ENCODE assay signal across 8 cellular contexts in the genomic region with DNA sequence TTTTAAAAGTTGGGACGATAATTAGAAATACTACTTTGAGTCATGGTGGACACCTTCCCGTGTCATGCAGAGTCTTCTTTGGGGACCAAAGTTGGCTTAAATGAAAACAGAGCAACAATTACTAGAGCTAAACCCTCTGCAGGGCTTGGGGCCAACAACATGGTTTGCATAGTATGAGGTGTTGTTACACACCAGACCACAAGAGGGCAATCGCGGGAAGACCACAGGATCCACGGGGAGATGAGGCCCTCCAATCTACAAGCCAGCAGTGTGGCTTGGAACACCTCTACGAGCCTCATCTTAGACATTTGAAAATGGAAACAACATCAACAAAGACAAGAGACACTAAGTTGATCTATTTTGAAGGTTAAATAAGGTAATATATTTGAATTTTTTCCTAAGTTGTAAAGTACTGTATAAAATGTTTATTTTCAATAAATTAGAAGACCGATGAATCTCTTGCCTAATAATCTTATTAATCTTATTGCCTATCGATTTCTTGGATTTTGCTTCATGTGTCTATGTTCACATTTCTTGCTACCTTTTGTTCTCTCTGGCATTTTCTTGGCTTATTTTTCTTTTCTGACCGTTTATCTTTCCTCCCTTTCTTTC. TPM values are rescaled to one million over a fixed set of nuclear protein-coding genes. Genes with fewer than 3 reads are reported as not detected.
DNase-seq lines count a peak whose midpoint lies in the region; ATAC-seq, FAIRE-seq and TF ChIP-seq lines count a peak whose summit lies in the region.

No MANE protein-coding gene starts in this region.

- DNase-seq in AG20443 (ENCODE audit: low spot score), result peak; percentile 89
- peak; percentile 40 for DNase-seq in GM19240 (ENCODE audit: insufficient read length, low spot score)
- DNase-seq in NCI-H1694 (lab: John Stamatoyannopoulos, UW), result peak; percentile 70
- peak; percentile 76 to 81 (median 78) for DNase-seq in K562 (ENCODE audit: extremely low read depth in 1 of 4, low spot score in 3 of 4)
- DNase-seq in iris pigment epithelial cell (ENCODE audit: low read depth), result peak; percentile 52
- peak; percentile 10 to 33 for DNase-seq in stimulated activated CD4-positive, alpha-beta T cell treated with anti-CD3 and anti-CD28 coated beads, Interleukin-1b, Interleukin-23, amount 100 ng/mL, for 1 hour (ENCODE audit: low read depth in 2 of 2)

- WGBS in K562 (ENCODE audit: insufficient coverage, low coverage, missing lambda C conversion rate), result 10% methylated on average over 9 of the region's 9 CpGs

- H3K79me2 ChIP-seq in K562 (ENCODE audit: control insufficient read depth, insufficient read depth, low read length), result no peaks in the 10 kb centered on the region

- H3K9me1 ChIP-seq in K562 (ENCODE audit: control insufficient read depth, insufficient read depth, low read length), result no peaks in the 10 kb centered on the region

- H3K9ac ChIP-seq in K562 (ENCODE audit: insufficient read depth in 1 of 2, low read depth in 2 of 2, low read length in 2 of 2), result no peak overlapping the region

- CTCF ChIA-PET in K562 (lab: Yijun Ruan, JAX; ENCODE audit: low intra/inter-chr PET ratio), result interaction anchor here (0.7 to 1.6 kb wide), 5 partner anchors 91 to 353 kb away, joined by 3 to 12 read pairs (median 3); no protein-coding TSS in a partner anchor

- H3K36me3 ChIP-seq in K562 (ENCODE audit: control insufficient read depth, insufficient read depth, low read length), result no peaks in the 10 kb centered on the region

- H3K9me3 ChIP-seq in K562 (replicated peaks; ENCODE audit: control insufficient read depth, insufficient read depth, low read depth, low read length), result no peaks in the 10 kb centered on the region

- H3K27me3 ChIP-seq in K562 (ENCODE audit: control insufficient read depth in 2 of 2, insufficient read depth in 2 of 2, low read length in 2 of 2), result no peaks in the 10 kb centered on the region; a peak in 1 of 5 replicates

- no peak for TF ChIP-seq POLR2A in K562 (conservative IDR thresholded peaks at IDR 0.05)

- H3K4me1 ChIP-seq in K562 (replicated peaks in 1 of 2; ENCODE audit: control insufficient read depth in 2 of 2, insufficient read depth in 2 of 2, low read length in 2 of 2), result no peaks in the 10 kb centered on the region

- no peaks in the 10 kb centered on the region for H4K20me1 ChIP-seq in K562 (replicated peaks; ENCODE audit: control insufficient read depth, insufficient read depth, low read length)

- no peak overlapping the region for H3K4me3 ChIP-seq in K562

- H3K27ac ChIP-seq in K562 (ENCODE audit: extremely low read depth, low read depth, low read length), result no peak overlapping the region

- peak; percentile 59 to 65 for TF ChIP-seq RAD21 in K562 (CRISPR knock-in tag; conservative IDR thresholded peaks at IDR 0.05 in 1 of 2, IDR thresholded peaks at IDR 0.05 in 1 of 2)

- BruUV-seq in K562 (replicated peaks; lab: Mats Ljungman, UMichigan), result no TSS peak

- TF ChIP-seq CTCF in K562 (IDR thresholded peaks at IDR 0.05 in 2 of 3, conservative IDR thresholded peaks at IDR 0.05 in 1 of 3; ENCODE audit: insufficient read depth in 2 of 3, low read depth in 1 of 3, low read length in 3 of 3), result peak; percentile 72 to 85 (median 80)

- no peak for TF ChIP-seq EP300 in K562 (IDR thresholded peaks at IDR 0.05; ENCODE audit: low read length)

- in situ Hi-C loops in K562 (cut with MboI), result loop anchor here (10.0 kb wide), 2 partner anchors 325 to 355 kb away; no protein-coding TSS in a partner anchor

- POLR2A ChIA-PET in K562 (lab: Yijun Ruan, JAX), result interaction anchor here (0.6 kb wide), 1 partner anchor 13 kb away, joined by 3 read pairs; no protein-coding TSS in a partner anchor

- peak; percentile 94 for ATAC-seq in K562
- ATAC-seq in HG03571 (IDR thresholded peaks at IDR 0.05; ENCODE audit: unreplicated experiment), result no peak

- intact Hi-C loops in K562 (cut with micrococcal nuclease), result loop anchor here (2.0 to 10.0 kb wide), 3 partner anchors 163 to 355 kb away; no protein-coding TSS in a partner anchor

- no peak overlapping the region for H3K4me2 ChIP-seq in K562 (ENCODE audit: insufficient read depth, low read length)

- no peak overlapping the region for H2AFZ ChIP-seq in K562 (ENCODE audit: low read depth, low read length)

- peak; percentile 90 for FAIRE-seq in TTC549 (lab: Jason Lieb, UNC)
- FAIRE-seq in K562 (lab: Jason Lieb, UNC), result peak; percentile 93

RNA-seq across cellular contexts. Expression of a gene that starts 8.2 kb away (rescaled TPM):
- not detected in 2 replicates for total RNA-seq in K562 (2011; cell fraction: chromatin; rRNA removed; ENCODE audit: low replicate concordance)
- not detected in 2 replicates for total RNA-seq in K562 (2011; cell fraction: nucleolus; rRNA removed)
- total RNA-seq in K562 (2011; cell fraction: nucleoplasm; rRNA removed), result not detected in 2 replicates
- not detected in 2 replicates for total RNA-seq in K562 (2014; rRNA removed)
- total RNA-seq in K562 (2014; rRNA removed; fragmentation: Illumina TruSeq; extraction: Trizol), result not detected in 2 replicates
- not detected in 2 replicates for total RNA-seq in K562 (2015; rRNA removed; fragmentation: Illumina TruSeq; extraction: Trizol)
- total RNA-seq in K562 (2021), result not detected in 2 replicates
- polyA plus RNA-seq in K562 (2011; rRNA removed), result not detected in 2 replicates
- not detected in 2 replicates for polyA plus RNA-seq in K562 (2011; cell fraction: cytosol; rRNA removed)
- polyA plus RNA-seq in K562 (2011; cell fraction: nucleus; rRNA removed), result not detected in 2 replicates
- polyA plus RNA-seq in K562 (2012), result not detected in 2 replicates
- polyA plus RNA-seq in K562 (2014; fragmentation: Illumina TruSeq; extraction: Trizol), result not detected in 2 replicates
- not detected for polyA plus RNA-seq in K562 (2014; fragmentation: Nextera tagmentation; extraction: Ambion mirVana)
- polyA plus RNA-seq in K562 (2014; rRNA removed), result not detected in 2 replicates
- polyA minus RNA-seq in K562 (2011; rRNA and poly(A)+ RNA removed), result not detected in 2 replicates
- polyA minus RNA-seq in K562 (2011; cell fraction: cytosol; rRNA and poly(A)+ RNA removed), result not detected in 2 replicates
- not detected in 2 replicates for polyA minus RNA-seq in K562 (2011; cell fraction: nucleus; rRNA and poly(A)+ RNA removed)

RNA-seq across cellular contexts. Expression of a gene that starts 10.1 kb away (rescaled TPM):
- total RNA-seq in K562 (2011; cell fraction: chromatin; rRNA removed; ENCODE audit: low replicate concordance), result not detected in 2 replicates
- not detected in 2 replicates for total RNA-seq in K562 (2011; cell fraction: nucleolus; rRNA removed)
- not detected in 2 replicates for total RNA-seq in K562 (2011; cell fraction: nucleoplasm; rRNA removed)
- total RNA-seq in K562 (2014; rRNA removed), result not detected in 2 replicates
- not detected in 2 replicates for total RNA-seq in K562 (2014; rRNA removed; fragmentation: Illumina TruSeq; extraction: Trizol)
- not detected in 2 replicates for total RNA-seq in K562 (2015; rRNA removed; fragmentation: Illumina TruSeq; extraction: Trizol)
- not detected in 2 replicates for total RNA-seq in K562 (2021)
- polyA plus RNA-seq in K562 (2011; rRNA removed), result not detected in 2 replicates
- polyA plus RNA-seq in K562 (2011; cell fraction: cytosol; rRNA removed), result not detected in 2 replicates
- not detected in 2 replicates for polyA plus RNA-seq in K562 (2011; cell fraction: nucleus; rRNA removed)
- polyA plus RNA-seq in K562 (2012), result not detected in 2 replicates
- polyA plus RNA-seq in K562 (2014; fragmentation: Illumina TruSeq; extraction: Trizol), result not detected in 2 replicates
- not detected for polyA plus RNA-seq in K562 (2014; fragmentation: Nextera tagmentation; extraction: Ambion mirVana)
- not detected in 2 replicates for polyA plus RNA-seq in K562 (2014; rRNA removed)
- polyA minus RNA-seq in K562 (2011; rRNA and poly(A)+ RNA removed), result not detected in 2 replicates
- not detected in 2 replicates for polyA minus RNA-seq in K562 (2011; cell fraction: cytosol; rRNA and poly(A)+ RNA removed)
- not detected in 2 replicates for polyA minus RNA-seq in K562 (2011; cell fraction: nucleus; rRNA and poly(A)+ RNA removed)

RNA-seq across cellular contexts. Expression of a gene that starts 27.3 kb away (rescaled TPM):
- not detected in 2 replicates for total RNA-seq in K562 (2011; cell fraction: chromatin; rRNA removed; ENCODE audit: low replicate concordance)
- not detected in 2 replicates for total RNA-seq in K562 (2011; cell fraction: nucleolus; rRNA removed)
- total RNA-seq in K562 (2011; cell fraction: nucleoplasm; rRNA removed), result not detected in 2 replicates
- total RNA-seq in K562 (2014; rRNA removed), result not detected in 2 replicates
- not detected in 2 replicates for total RNA-seq in K562 (2014; rRNA removed; fragmentation: Illumina TruSeq; extraction: Trizol)
- total RNA-seq in K562 (2015; rRNA removed; fragmentation: Illumina TruSeq; extraction: Trizol), result not detected in 2 replicates
- not detected in 2 replicates for total RNA-seq in K562 (2021)
- not detected in 2 replicates for polyA plus RNA-seq in K562 (2011; rRNA removed)
- not detected in 2 replicates for polyA plus RNA-seq in K562 (2011; cell fraction: cytosol; rRNA removed)
- polyA plus RNA-seq in K562 (2011; cell fraction: nucleus; rRNA removed), result not detected in 2 replicates
- polyA plus RNA-seq in K562 (2012), result not detected in 2 replicates
- not detected in 2 replicates for polyA plus RNA-seq in K562 (2014; fragmentation: Illumina TruSeq; extraction: Trizol)
- not detected for polyA plus RNA-seq in K562 (2014; fragmentation: Nextera tagmentation; extraction: Ambion mirVana)
- polyA plus RNA-seq in K562 (2014; rRNA removed), result not detected in 2 replicates
- not detected in 2 replicates for polyA minus RNA-seq in K562 (2011; rRNA and poly(A)+ RNA removed)
- not detected in 2 replicates for polyA minus RNA-seq in K562 (2011; cell fraction: cytosol; rRNA and poly(A)+ RNA removed)
- polyA minus RNA-seq in K562 (2011; cell fraction: nucleus; rRNA and poly(A)+ RNA removed), result not detected in 2 replicates

RNA-seq across cellular contexts. Expression of a gene that starts 38.4 kb away (rescaled TPM):
- not detected in 2 replicates for total RNA-seq in K562 (2011; cell fraction: chromatin; rRNA removed; ENCODE audit: low replicate concordance)
- not detected in 2 replicates for total RNA-seq in K562 (2011; cell fraction: nucleolus; rRNA removed)
- not detected in 2 replicates for total RNA-seq in K562 (2011; cell fraction: nucleoplasm; rRNA removed)
- total RNA-seq in K562 (2014; rRNA removed), result not detected in 2 replicates
- not detected in 2 replicates for total RNA-seq in K562 (2014; rRNA removed; fragmentation: Illumina TruSeq; extraction: Trizol)
- total RNA-seq in K562 (2015; rRNA removed; fragmentation: Illumina TruSeq; extraction: Trizol), result not detected in 2 replicates
- total RNA-seq in K562 (2021), result not detected in 2 replicates
- not detected in 2 replicates for polyA plus RNA-seq in K562 (2011; rRNA removed)
- not detected in 2 replicates for polyA plus RNA-seq in K562 (2011; cell fraction: cytosol; rRNA removed)
- polyA plus RNA-seq in K562 (2011; cell fraction: nucleus; rRNA removed), result not detected in 2 replicates
- polyA plus RNA-seq in K562 (2012), result not detected in 2 replicates
- polyA plus RNA-seq in K562 (2014; fragmentation: Illumina TruSeq; extraction: Trizol), result not detected in 2 replicates
- polyA plus RNA-seq in K562 (2014; fragmentation: Nextera tagmentation; extraction: Ambion mirVana), result not detected
- polyA plus RNA-seq in K562 (2014; rRNA removed), result not detected in 2 replicates
- not detected in 2 replicates for polyA minus RNA-seq in K562 (2011; rRNA and poly(A)+ RNA removed)
- not detected in 2 replicates for polyA minus RNA-seq in K562 (2011; cell fraction: cytosol; rRNA and poly(A)+ RNA removed)
- polyA minus RNA-seq in K562 (2011; cell fraction: nucleus; rRNA and poly(A)+ RNA removed), result not detected in 2 replicates

RNA-seq across cellular contexts. Expression of a gene that starts 42.6 kb away (rescaled TPM):
- not detected in 2 replicates for total RNA-seq in K562 (2011; cell fraction: chromatin; rRNA removed; ENCODE audit: low replicate concordance)
- not detected in 2 replicates for total RNA-seq in K562 (2011; cell fraction: nucleolus; rRNA removed)
- not detected in 2 replicates for total RNA-seq in K562 (2011; cell fraction: nucleoplasm; rRNA removed)
- not detected in 2 replicates for total RNA-seq in K562 (2014; rRNA removed)
- not detected in 2 replicates for total RNA-seq in K562 (2014; rRNA removed; fragmentation: Illumina TruSeq; extraction: Trizol)
- not detected in 2 replicates for total RNA-seq in K562 (2015; rRNA removed; fragmentation: Illumina TruSeq; extraction: Trizol)
- total RNA-seq in K562 (2021), result not detected in 2 replicates
- polyA plus RNA-seq in K562 (2011; rRNA removed), result not detected in 2 replicates
- not detected in 2 replicates for polyA plus RNA-seq in K562 (2011; cell fraction: cytosol; rRNA removed)
- polyA plus RNA-seq in K562 (2011; cell fraction: nucleus; rRNA removed), result not detected in 2 replicates
- not detected in 2 replicates for polyA plus RNA-seq in K562 (2012)
- not detected in 2 replicates for polyA plus RNA-seq in K562 (2014; fragmentation: Illumina TruSeq; extraction: Trizol)
- polyA plus RNA-seq in K562 (2014; fragmentation: Nextera tagmentation; extraction: Ambion mirVana), result not detected
- polyA plus RNA-seq in K562 (2014; rRNA removed), result not detected in 2 replicates
- polyA minus RNA-seq in K562 (2011; rRNA and poly(A)+ RNA removed), result not detected in 2 replicates
- polyA minus RNA-seq in K562 (2011; cell fraction: cytosol; rRNA and poly(A)+ RNA removed), result not detected in 2 replicates
- not detected in 2 replicates for polyA minus RNA-seq in K562 (2011; cell fraction: nucleus; rRNA and poly(A)+ RNA removed)

Comparison
In these comparisons a context has a peak if more than half of its experiments do, and no peak if none do; other contexts are left out.
1. DNase-seq: peak in every context shown above with its lines; median percentile 89 in AG20443; 78 in K562; 70 in NCI-H1694; 52 in iris pigment epithelial cell; 40 in GM19240; 22 in stimulated activated CD4-positive, alpha-beta T cell treated with anti-CD3 and anti-CD28 coated beads, Interleukin-1b, Interleukin-23, amount 100 ng/mL, for 1 hour.